Comparison of ENCODE assay signal across 25 cellular contexts in the genomic region with DNA sequence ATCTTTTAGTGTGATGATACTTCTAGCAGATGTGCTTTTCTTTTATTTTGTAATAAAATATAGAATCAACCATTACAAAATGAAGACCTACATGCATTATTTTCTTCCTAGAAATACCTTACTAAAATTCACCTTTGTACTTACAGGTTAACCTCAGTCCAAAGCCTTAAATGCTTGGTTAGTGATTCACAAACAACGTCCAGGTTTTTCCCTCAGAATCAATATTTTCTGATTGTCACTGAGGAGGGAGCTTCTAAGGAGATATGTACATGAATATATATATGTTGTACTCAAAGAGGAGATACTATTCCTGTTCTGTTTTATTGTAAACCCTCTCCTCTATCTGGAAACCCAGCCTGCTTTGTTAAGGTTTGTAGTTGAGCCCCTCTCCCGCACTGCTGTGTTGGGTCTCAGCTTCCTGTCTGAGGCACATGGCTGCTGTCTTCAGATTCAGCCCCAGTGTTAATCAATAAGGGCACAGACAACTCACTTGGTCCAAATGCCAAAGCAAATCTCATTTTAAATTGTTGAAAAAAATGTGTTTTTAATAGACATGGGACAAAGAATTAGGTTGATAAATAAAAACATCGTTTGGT. TPM values are rescaled to one million over a fixed set of nuclear protein-coding genes. Genes with fewer than 3 reads are reported as not detected.
"Had no signal": no experiment of that assay in that cellular context is flagged by ENCODE, and none has a peak within 500 bp of the region (broad histone marks: within the 10 kb centered on the region; RNA-seq: fewer than 3 reads in every experiment).

No MANE protein-coding gene starts in this region.

- H3K27me3 Mint-ChIP-seq: activated CD4-positive, alpha-beta T cell treated with anti-CD3 and anti-CD28 coated beads for 36 hours; activated CD8-positive, alpha-beta T cell treated with anti-CD3 and anti-CD28 coated beads for 36 hours; activated naive CD4-positive, alpha-beta T cell treated with anti-CD3 and anti-CD28 coated beads, Interleukin-2, amount 50 U/mL, for 24 hours; type B pancreatic cell had no signal

- H3K4me2 ChIP-seq: SK-N-SH had no signal

- H3K27ac Mint-ChIP-seq: activated CD4-positive, alpha-beta T cell treated with anti-CD3 and anti-CD28 coated beads for 36 hours; activated CD8-positive, alpha-beta T cell treated with anti-CD3 and anti-CD28 coated beads for 36 hours; activated naive CD4-positive, alpha-beta T cell treated with anti-CD3 and anti-CD28 coated beads, Interleukin-2, amount 50 U/mL, for 24 hours; type B pancreatic cell had no signal

- H3K9me3 Mint-ChIP-seq: activated CD8-positive, alpha-beta T cell treated with anti-CD3 and anti-CD28 coated beads for 36 hours; activated naive CD4-positive, alpha-beta T cell treated with anti-CD3 and anti-CD28 coated beads, Interleukin-2, amount 50 U/mL, for 24 hours; neural crest cell; type B pancreatic cell had no signal

- H3K79me2 ChIP-seq: parathyroid adenoma had no signal

- H3K4me1 Mint-ChIP-seq: activated CD4-positive, alpha-beta T cell treated with anti-CD3 and anti-CD28 coated beads for 36 hours; activated naive CD4-positive, alpha-beta T cell treated with anti-CD3 and anti-CD28 coated beads, Interleukin-2, amount 50 U/mL, for 24 hours; neural crest cell had no signal

- ATAC-seq: activated CD4-positive, alpha-beta T cell treated with anti-CD3 and anti-CD28 coated beads for 36 hours; activated CD8-positive, alpha-beta T cell treated with anti-CD3 and anti-CD28 coated beads for 36 hours; gastrocnemius medialis; heart right ventricle had no signal

- H3K9ac ChIP-seq: parathyroid adenoma, SK-N-SH had no signal

- H3K27me3 ChIP-seq: cardiac muscle cell, dorsolateral prefrontal cortex, gastrocnemius medialis, heart right ventricle, suprapubic skin had no signal

- H3K4me3 Mint-ChIP-seq: activated CD4-positive, alpha-beta T cell treated with anti-CD3 and anti-CD28 coated beads for 36 hours; activated CD8-positive, alpha-beta T cell treated with anti-CD3 and anti-CD28 coated beads for 36 hours; activated naive CD4-positive, alpha-beta T cell treated with anti-CD3 and anti-CD28 coated beads, Interleukin-2, amount 50 U/mL, for 24 hours; neural crest cell; type B pancreatic cell had no signal

- H3K9me3 ChIP-seq: gastrocnemius medialis, heart right ventricle, SK-N-SH, suprapubic skin had no signal

- H3K36me3 Mint-ChIP-seq: activated naive CD4-positive, alpha-beta T cell treated with anti-CD3 and anti-CD28 coated beads, Interleukin-2, amount 50 U/mL, for 24 hours; type B pancreatic cell had no signal

- H3K27ac ChIP-seq: cardiac muscle cell, dorsolateral prefrontal cortex, gastrocnemius medialis, heart right ventricle, parathyroid adenoma, suprapubic skin, VCaP had no signal

- H3K4me1 ChIP-seq: gastrocnemius medialis, heart right ventricle, parathyroid adenoma, suprapubic skin had no signal

- H2AFZ ChIP-seq: parathyroid adenoma had no signal

- DNase-seq: activated CD4-positive, alpha-beta T cell treated with anti-CD3 and anti-CD28 coated beads for 36 hours; activated CD8-positive, alpha-beta T cell treated with anti-CD3 and anti-CD28 coated beads for 36 hours; activated effector memory CD4-positive, alpha-beta T cell treated with anti-CD3 and anti-CD28 coated beads, Interleukin-2, amount 50 U/mL, for 16 hours; activated T-cell treated with anti-CD3 and anti-CD28 coated beads, Interleukin-2, amount 50 U/mL, for 48 hours; dorsolateral prefrontal cortex; erythroblast; gastrocnemius medialis; heart right ventricle; kidney glomerular epithelial cell; retina; SK-N-SH; stimulated activated CD4-positive, alpha-beta T cell treated with anti-CD3 and anti-CD28 coated beads, Interleukin-15, amount 100 ng/mL, for 24 hours; stimulated activated CD4-positive, alpha-beta T cell treated with anti-CD3 and anti-CD28 coated beads, Interleukin-4, amount 100 ng/mL, for 4 hours; stimulated activated CD8-positive, alpha-beta memory T cell treated with anti-CD3 and anti-CD28 coated beads, Interleukin-4, amount 100 ng/mL, for 48 hours; stimulated activated naive CD4-positive, alpha-beta T cell treated with Interleukin-2 at 50 U/mL for 16 hours; T-helper 1 cell had no signal

- H3K4me3 ChIP-seq: cardiac muscle cell, dorsolateral prefrontal cortex, gastrocnemius medialis, heart right ventricle, suprapubic skin had no signal

- H3K36me3 ChIP-seq: cardiac muscle cell, gastrocnemius medialis, heart right ventricle, suprapubic skin had no signal

RNA-seq across cellular contexts. Expression of a gene that starts 33.9 kb away (rescaled TPM):
- total RNA-seq: activated CD4-positive, alpha-beta T cell treated with anti-CD3 and anti-CD28 coated beads for 36 hours; activated CD8-positive, alpha-beta T cell treated with anti-CD3 and anti-CD28 coated beads for 36 hours; heart right ventricle; lower leg skin; mesenteric fat pad; suprapubic skin had no signal
- polyA plus RNA-seq: heart right ventricle had no signal
